ENCODE assay signal across 2 cellular contexts in the genomic region with DNA sequence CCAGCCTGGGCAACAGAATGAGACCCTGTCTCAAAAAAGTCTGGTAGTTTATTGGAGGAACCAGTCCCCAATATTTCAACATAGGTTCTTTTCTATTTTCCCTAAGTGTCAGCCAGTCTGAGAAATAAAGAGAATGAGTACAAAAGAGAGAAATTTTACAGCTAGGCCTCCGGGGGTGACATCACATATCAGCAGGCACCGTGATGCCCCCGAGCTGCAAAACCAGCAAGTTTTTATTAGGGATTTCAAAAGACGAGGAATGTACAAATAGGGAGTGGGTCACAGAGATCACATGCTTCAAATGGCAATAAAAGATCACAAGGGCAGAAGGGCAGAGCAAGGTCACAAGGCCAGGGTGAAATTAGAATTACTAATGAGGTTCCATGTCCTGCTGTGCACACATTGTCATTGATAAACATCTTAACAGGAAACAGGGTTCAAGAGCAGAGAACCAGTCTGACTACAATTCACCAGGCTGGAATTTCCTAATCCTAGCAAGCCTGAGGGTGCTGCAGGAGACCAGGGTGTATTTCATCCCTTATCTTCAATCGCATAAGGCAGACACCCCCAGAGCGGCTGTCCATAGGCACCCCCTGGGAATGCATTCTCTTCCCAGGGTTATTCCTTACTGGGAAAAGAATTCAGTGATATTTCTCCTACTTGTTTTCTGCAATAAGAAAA.
TF ChIP-seq lines count a peak whose summit lies in the region.

No MANE protein-coding gene starts in this region.

TF ChIP-seq in WTC11, 78 proteins besides CTCF, POLR2A, EP300 and RAD21:
- TF ChIP-seq FOXK1 (CRISPR knock-in tag; IDR thresholded peaks at IDR 0.05) (peak; percentile 65), ETV6 (CRISPR knock-in tag; IDR thresholded peaks at IDR 0.05) (0 out of 2 replicates have a peak, but pooled peaks have one; percentile 42), ZNF423 (CRISPR knock-in tag; IDR thresholded peaks at IDR 0.05) (0 out of 2 replicates have a peak, but pooled peaks have one; percentile 22), ESRRA (CRISPR knock-in tag; IDR thresholded peaks at IDR 0.05; ENCODE audit: borderline replicate concordance) (peak; percentile 90)
- TF ChIP-seq, protein P1, sequence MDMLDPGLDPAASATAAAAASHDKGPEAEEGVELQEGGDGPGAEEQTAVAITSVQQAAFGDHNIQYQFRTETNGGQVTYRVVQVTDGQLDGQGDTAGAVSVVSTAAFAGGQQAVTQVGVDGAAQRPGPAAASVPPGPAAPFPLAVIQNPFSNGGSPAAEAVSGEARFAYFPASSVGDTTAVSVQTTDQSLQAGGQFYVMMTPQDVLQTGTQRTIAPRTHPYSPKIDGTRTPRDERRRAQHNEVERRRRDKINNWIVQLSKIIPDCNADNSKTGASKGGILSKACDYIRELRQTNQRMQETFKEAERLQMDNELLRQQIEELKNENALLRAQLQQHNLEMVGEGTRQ (CRISPR knock-in tag; IDR thresholded peaks at IDR 0.05), result 0 out of 2 replicates have a peak, but pooled peaks have one; percentile 26
- TF ChIP-seq, protein P2, sequence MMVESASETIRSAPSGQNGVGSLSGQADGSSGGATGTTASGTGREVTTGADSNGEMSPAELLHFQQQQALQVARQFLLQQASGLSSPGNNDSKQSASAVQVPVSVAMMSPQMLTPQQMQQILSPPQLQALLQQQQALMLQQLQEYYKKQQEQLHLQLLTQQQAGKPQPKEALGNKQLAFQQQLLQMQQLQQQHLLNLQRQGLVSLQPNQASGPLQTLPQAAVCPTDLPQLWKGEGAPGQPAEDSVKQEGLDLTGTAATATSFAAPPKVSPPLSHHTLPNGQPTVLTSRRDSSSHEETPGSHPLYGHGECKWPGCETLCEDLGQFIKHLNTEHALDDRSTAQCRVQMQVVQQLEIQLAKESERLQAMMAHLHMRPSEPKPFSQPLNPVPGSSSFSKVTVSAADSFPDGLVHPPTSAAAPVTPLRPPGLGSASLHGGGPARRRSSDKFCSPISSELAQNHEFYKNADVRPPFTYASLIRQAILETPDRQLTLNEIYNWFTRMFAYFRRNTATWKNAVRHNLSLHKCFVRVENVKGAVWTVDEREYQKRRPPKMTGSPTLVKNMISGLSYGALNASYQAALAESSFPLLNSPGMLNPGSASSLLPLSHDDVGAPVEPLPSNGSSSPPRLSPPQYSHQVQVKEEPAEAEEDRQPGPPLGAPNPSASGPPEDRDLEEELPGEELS (CRISPR knock-in tag; IDR thresholded peaks at IDR 0.05), result peak; percentile 35; the same call in 1 of the 2 replicates

TF ChIP-seq in H1, 55 proteins besides CTCF, POLR2A, EP300 and RAD21:
- TF ChIP-seq CHD2 (IDR thresholded peaks at IDR 0.05; ENCODE audit: low read length) (0 out of 2 replicates have a peak, but pooled peaks have one; percentile 17), RXRA (IDR thresholded peaks at IDR 0.05; ENCODE audit: insufficient read depth, low read depth, low read length) (0 out of 2 replicates have a peak, but pooled peaks have one; percentile 46), SP1 (IDR thresholded peaks at IDR 0.05; ENCODE audit: low read depth, low read length) (peak; percentile 43; the same call in 1 of the 2 replicates), TEAD4 (IDR thresholded peaks at IDR 0.05; ENCODE audit: low read depth, low read length) (peak; percentile 46; the same call in 1 of the 2 replicates), ASH2L (IDR thresholded peaks at IDR 0.05; ENCODE audit: low read length) (peak; percentile 39), POU5F1 (IDR thresholded peaks at IDR 0.05; ENCODE audit: low read depth, low read length) (0 out of 2 replicates have a peak, but pooled peaks have one; percentile 20)
